ENCODE assay signal across 18 cellular contexts in the genomic region with DNA sequence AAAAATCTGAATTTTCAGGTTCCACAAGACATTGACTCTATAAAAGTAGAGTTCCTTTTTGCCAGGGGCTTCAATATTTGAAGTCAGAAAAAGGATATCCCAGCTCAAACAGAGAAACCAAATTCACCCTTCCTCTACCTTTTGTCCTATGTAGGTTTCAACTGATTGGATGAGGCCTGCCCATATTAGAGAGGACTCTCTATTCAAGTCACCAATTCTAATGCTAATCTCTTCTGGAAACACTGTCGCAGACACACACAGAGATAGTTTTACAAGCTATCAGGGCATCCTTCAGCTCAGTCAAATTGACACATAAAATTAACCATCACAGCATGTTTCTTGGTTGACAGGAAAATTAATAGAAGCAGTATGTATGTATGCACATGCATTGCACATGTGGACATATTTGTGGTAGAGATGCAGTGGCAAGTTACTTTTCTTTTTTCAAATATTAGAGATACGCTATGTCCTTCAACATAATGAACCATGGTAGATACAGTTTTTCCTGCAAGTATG.
DNase-seq lines count a peak whose midpoint lies in the region; ATAC-seq, FAIRE-seq and TF ChIP-seq lines count a peak whose summit lies in the region.
"Had no signal": no experiment of that assay in that cellular context is flagged by ENCODE, and none has a peak within 500 bp of the region (broad histone marks: within the 10 kb centered on the region; RNA-seq: fewer than 3 reads in every experiment).

No MANE protein-coding gene starts in this region.

- H3K36me3 Mint-ChIP-seq in astrocyte (ENCODE audit: low read depth, unreplicated experiment), result no peaks in the 10 kb centered on the region
- H3K36me3 Mint-ChIP-seq: CD4-positive, alpha-beta memory T cell had no signal

- peaks cover 26% of the 10 kb centered on the region for H3K4me1 Mint-ChIP-seq in astrocyte (ENCODE audit: low read depth, unreplicated experiment)
- H3K4me1 Mint-ChIP-seq: CD4-positive, alpha-beta memory T cell had no signal

- H3K9me3 Mint-ChIP-seq in astrocyte (ENCODE audit: unreplicated experiment), result no peaks in the 10 kb centered on the region

- H3K27me3 ChIP-seq in KMS-11 (ENCODE audit: insufficient read depth, low read depth) (no peaks in the 10 kb centered on the region), astrocyte (ENCODE audit: insufficient read depth, low read length) (no peaks in the 10 kb centered on the region), neural cell (ENCODE audit: insufficient read depth, low read depth, low read length) (no peaks in the 10 kb centered on the region)

- H3F3A ChIP-seq in neural cell (ENCODE audit: insufficient read depth, low read length, poor library complexity, severe bottlenecking), result no peaks in the 10 kb centered on the region

- no peak overlapping the region for H3K4me3 Mint-ChIP-seq in astrocyte (ENCODE audit: unreplicated experiment)
- H3K4me3 Mint-ChIP-seq: CD4-positive, alpha-beta memory T cell; HFFc6 had no signal

- H3K27me3 Mint-ChIP-seq in astrocyte (ENCODE audit: low read depth, unreplicated experiment), result peaks cover 4% of the 10 kb centered on the region
- H3K27me3 Mint-ChIP-seq: CD4-positive, alpha-beta memory T cell had no signal

- FAIRE-seq in astrocyte (lab: Jason Lieb, UNC), result no peak
- FAIRE-seq: G401.6, GM12892, GM19239 had no signal

- H3K4me3 ChIP-seq in KMS-11 (IDR thresholded peaks at IDR 0.05; ENCODE audit: insufficient read depth, low read depth, low read length) (no peak overlapping the region), astrocyte (ENCODE audit: insufficient read depth, low read depth, low read length) (no peak overlapping the region), neural cell (ENCODE audit: low read length) (peak overlapping the region; percentile 35)
- H3K4me3 ChIP-seq: GM23248, HAP-1 had no signal

- no peak for TF ChIP-seq CTCF in KMS-11 (conservative IDR thresholded peaks at IDR 0.05; ENCODE audit: low read depth, low read length)
- no peak for TF ChIP-seq CTCF in astrocyte (IDR thresholded peaks at IDR 0.05; ENCODE audit: insufficient read depth, low read depth, low read length)
- no peak for TF ChIP-seq CTCF in neural cell (IDR thresholded peaks at IDR 0.05; ENCODE audit: poor library complexity, severe bottlenecking)

- H4K20me1 ChIP-seq in KMS-11 (ENCODE audit: insufficient read depth) (no peaks in the 10 kb centered on the region), astrocyte (ENCODE audit: insufficient read depth, low read length) (no peaks in the 10 kb centered on the region), neural cell (ENCODE audit: insufficient read depth) (no peaks in the 10 kb centered on the region)

- TF ChIP-seq EP300 in neural cell (conservative IDR thresholded peaks at IDR 0.05; ENCODE audit: poor library complexity, severe bottlenecking), result peak; percentile 95

- no peaks in the 10 kb centered on the region for H3K9me3 ChIP-seq in astrocyte (ENCODE audit: insufficient read depth, low read depth, low read length)
- no peaks in the 10 kb centered on the region for H3K9me3 ChIP-seq in neural cell (ENCODE audit: low read length)
- H3K9me3 ChIP-seq: HAP-1 had no signal

- H3K27ac ChIP-seq in KMS-11, result no peak overlapping the region; the same call in 1 of the 2 replicates
- no peak overlapping the region for H3K27ac ChIP-seq in astrocyte (ENCODE audit: low read depth, low read length)
- H3K27ac ChIP-seq in neural cell (ENCODE audit: low read length), result peak overlapping the region; percentile 79
- H3K27ac ChIP-seq: GM23248 had no signal

- no peaks in the 10 kb centered on the region for H3K79me2 ChIP-seq in KMS-11 (ENCODE audit: insufficient read depth, low read depth)
- no peaks in the 10 kb centered on the region for H3K79me2 ChIP-seq in astrocyte (ENCODE audit: insufficient read depth, low read length)
- H3K79me2 ChIP-seq in neural cell (replicated peaks; ENCODE audit: insufficient read depth, low read length), result no peaks in the 10 kb centered on the region

- peak overlapping the region; percentile 53 for H3K4me2 ChIP-seq in KMS-11
- H3K4me2 ChIP-seq in astrocyte (ENCODE audit: low read length), result peak overlapping the region; percentile 34
- peak overlapping the region; percentile 15 for H3K4me2 ChIP-seq in neural cell (ENCODE audit: low read length)

- peaks cover 52% of the 10 kb centered on the region for H3K4me1 ChIP-seq in KMS-11 (ENCODE audit: low read depth, poor library complexity, severe bottlenecking)
- peaks cover 3% of the 10 kb centered on the region for H3K4me1 ChIP-seq in astrocyte (ENCODE audit: insufficient read depth, low read length)
- H3K4me1 ChIP-seq: HAP-1 had no signal

- H3K9me2 ChIP-seq in neural cell (ENCODE audit: insufficient read depth, low read length), result no peaks in the 10 kb centered on the region

- H3K27ac Mint-ChIP-seq in astrocyte (ENCODE audit: unreplicated experiment), result no peak overlapping the region
- H3K27ac Mint-ChIP-seq: CD4-positive, alpha-beta memory T cell; HFFc6 had no signal

- H2AFZ ChIP-seq in KMS-11 (ENCODE audit: low read depth), result peak overlapping the region; percentile 3; the same call in 1 of the 2 replicates
- no peak overlapping the region for H2AFZ ChIP-seq in astrocyte (ENCODE audit: low read depth, low read length)
- H2AFZ ChIP-seq in neural cell (ENCODE audit: low read depth, low read length), result no peak overlapping the region
- H2AFZ ChIP-seq: GM23248 had no signal

- ATAC-seq in HG03442 (IDR thresholded peaks at IDR 0.05; ENCODE audit: unreplicated experiment) (no peak), left lobe of liver (no peak)

- DNase-seq in astrocyte (ENCODE audit: low read depth) (no peak), DMS79 (lab: John Stamatoyannopoulos, UW) (no peak), left lobe of liver (ENCODE audit: low spot score) (no peak)
- DNase-seq: C1 segment of cervical spinal cord; Calu3; CD4-positive, alpha-beta memory T cell; COR-L47; DMS53; DND-41; HFFc6 had no signal

- TF ChIP-seq RAD21 in neural cell (conservative IDR thresholded peaks at IDR 0.05), result no peak

- no peak overlapping the region for H3K9ac ChIP-seq in KMS-11
- no peak overlapping the region for H3K9ac ChIP-seq in astrocyte (ENCODE audit: low read length)
- H3K9ac ChIP-seq in neural cell (ENCODE audit: low read length), result no peak overlapping the region
- H3K9ac ChIP-seq: GM23248 had no signal

- H3K36me3 ChIP-seq in KMS-11 (ENCODE audit: insufficient read depth) (no peaks in the 10 kb centered on the region), astrocyte (ENCODE audit: insufficient read depth, low read length) (no peaks in the 10 kb centered on the region), neural cell (ENCODE audit: insufficient read depth, low read length) (no peaks in the 10 kb centered on the region)
- H3K36me3 ChIP-seq: HAP-1 had no signal

TF ChIP-seq in neural cell, 6 proteins besides CTCF, POLR2A, EP300 and RAD21:
- TF ChIP-seq, protein P1, sequence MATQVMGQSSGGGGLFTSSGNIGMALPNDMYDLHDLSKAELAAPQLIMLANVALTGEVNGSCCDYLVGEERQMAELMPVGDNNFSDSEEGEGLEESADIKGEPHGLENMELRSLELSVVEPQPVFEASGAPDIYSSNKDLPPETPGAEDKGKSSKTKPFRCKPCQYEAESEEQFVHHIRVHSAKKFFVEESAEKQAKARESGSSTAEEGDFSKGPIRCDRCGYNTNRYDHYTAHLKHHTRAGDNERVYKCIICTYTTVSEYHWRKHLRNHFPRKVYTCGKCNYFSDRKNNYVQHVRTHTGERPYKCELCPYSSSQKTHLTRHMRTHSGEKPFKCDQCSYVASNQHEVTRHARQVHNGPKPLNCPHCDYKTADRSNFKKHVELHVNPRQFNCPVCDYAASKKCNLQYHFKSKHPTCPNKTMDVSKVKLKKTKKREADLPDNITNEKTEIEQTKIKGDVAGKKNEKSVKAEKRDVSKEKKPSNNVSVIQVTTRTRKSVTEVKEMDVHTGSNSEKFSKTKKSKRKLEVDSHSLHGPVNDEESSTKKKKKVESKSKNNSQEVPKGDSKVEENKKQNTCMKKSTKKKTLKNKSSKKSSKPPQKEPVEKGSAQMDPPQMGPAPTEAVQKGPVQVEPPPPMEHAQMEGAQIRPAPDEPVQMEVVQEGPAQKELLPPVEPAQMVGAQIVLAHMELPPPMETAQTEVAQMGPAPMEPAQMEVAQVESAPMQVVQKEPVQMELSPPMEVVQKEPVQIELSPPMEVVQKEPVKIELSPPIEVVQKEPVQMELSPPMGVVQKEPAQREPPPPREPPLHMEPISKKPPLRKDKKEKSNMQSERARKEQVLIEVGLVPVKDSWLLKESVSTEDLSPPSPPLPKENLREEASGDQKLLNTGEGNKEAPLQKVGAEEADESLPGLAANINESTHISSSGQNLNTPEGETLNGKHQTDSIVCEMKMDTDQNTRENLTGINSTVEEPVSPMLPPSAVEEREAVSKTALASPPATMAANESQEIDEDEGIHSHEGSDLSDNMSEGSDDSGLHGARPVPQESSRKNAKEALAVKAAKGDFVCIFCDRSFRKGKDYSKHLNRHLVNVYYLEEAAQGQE (IDR thresholded peaks at IDR 0.05; ENCODE audit: borderline replicate concordance), result no peak
- TF ChIP-seq SMC3 (conservative IDR thresholded peaks at IDR 0.05; ENCODE audit: poor library complexity) (peak; percentile 25), POLR2AphosphoS5 (IDR thresholded peaks at IDR 0.05) (peak; percentile 66), MXI1 (conservative IDR thresholded peaks at IDR 0.05; ENCODE audit: poor library complexity, severe bottlenecking) (peak; percentile 67)
